ENCODE assay signal across 28 cellular contexts in the genomic region with DNA sequence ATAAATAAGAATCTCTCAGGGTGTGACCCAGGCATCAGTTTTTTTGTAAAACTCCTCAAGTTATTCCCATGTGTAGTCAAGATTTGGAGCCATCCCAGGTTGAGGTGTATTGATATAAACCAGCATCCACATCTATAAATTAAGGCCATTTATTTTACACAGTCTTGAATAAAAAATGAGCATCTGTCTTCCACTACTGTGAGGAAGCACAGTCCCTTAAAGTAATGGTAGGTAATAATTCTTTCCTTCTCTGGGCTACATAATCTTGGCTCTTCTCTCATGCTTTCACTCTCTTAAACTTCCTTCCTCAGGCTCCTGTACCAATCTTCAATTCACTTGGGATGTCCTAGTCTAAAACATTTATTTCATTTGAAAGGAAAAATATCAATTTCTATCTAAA.
"Had no signal": no experiment of that assay in that cellular context is flagged by ENCODE, and none has a peak within 500 bp of the region (broad histone marks: within the 10 kb centered on the region; RNA-seq: fewer than 3 reads in every experiment).

No MANE protein-coding gene starts in this region.

- H3K36me3 ChIP-seq: neural progenitor cell, pancreas, prostate gland, right lobe of liver, spleen, suprapubic skin, tibial artery, upper lobe of left lung, vagina had no signal

- H3K4me3 ChIP-seq: neural progenitor cell, pancreas, prostate gland, right lobe of liver, skin epidermis, smooth muscle cell, spleen, suprapubic skin, testis, tibial artery, upper lobe of left lung, vagina had no signal

- H3K4me1 ChIP-seq: neural progenitor cell, pancreas, prostate gland, right lobe of liver, spleen, testis, upper lobe of left lung, vagina had no signal

- H3K9ac ChIP-seq: neural progenitor cell had no signal

- ATAC-seq: naive thymus-derived CD4-positive, alpha-beta T cell; natural killer cell; pancreas; right cardiac atrium; right lobe of liver; stimulated activated memory B cell treated with anti-CD40 and anti-IgM and Interleukin-4, amounts not matched to agents 10 μg/mL and 1 μg/mL and 100 μg/mL, for 72 hours; stimulated activated naive CD8-positive, alpha-beta T cell treated with anti-CD3 and anti-CD28 coated beads, Interleukin-15, amount 100 ng/mL, for 72 hours; stimulated activated naive CD8-positive, alpha-beta T cell treated with anti-CD3 and anti-CD28 coated beads, Interleukin-15, Interleukin-2, amounts not matched to agents 100 U/mL and 50 U/mL, for 24 hours had no signal

- H3K9me3 ChIP-seq: pancreas, prostate gland, right lobe of liver, spleen, suprapubic skin, testis, tibial artery, upper lobe of left lung, vagina had no signal

- H3K27ac ChIP-seq: neural progenitor cell, pancreas, prostate gland, right lobe of liver, skin epidermis, spleen, suprapubic skin, testis, tibial artery, upper lobe of left lung, vagina had no signal

- H3K27me3 ChIP-seq: neural progenitor cell, pancreas, right lobe of liver, spleen, suprapubic skin, testis, tibial artery, upper lobe of left lung, vagina had no signal

- DNase-seq: naive thymus-derived CD4-positive, alpha-beta T cell; natural killer cell; nucleus accumbens; pancreas; right cardiac atrium; right lobe of liver; spleen; stimulated activated CD4-positive, alpha-beta T cell treated with anti-CD3 and anti-CD28 coated beads, Interleukin-12 subunit alpha, Interleukin-12 subunit beta, amount 100 ng/mL, for 4 hours; stimulated activated CD4-positive, alpha-beta T cell treated with anti-CD3 and anti-CD28 coated beads, Interleukin-1b, Interleukin-23, amount 100 ng/mL, for 48 hours; stimulated activated CD4-positive, alpha-beta T cell treated with anti-CD3 and anti-CD28 coated beads, Interleukin-4, amount 100 ng/mL, for 1 hour; stimulated activated CD4-positive, alpha-beta T cell treated with anti-CD3 and anti-CD28 coated beads, Interleukin-4, amount 100 ng/mL, for 4 hours; stimulated activated CD8-positive, alpha-beta memory T cell treated with anti-CD3 and anti-CD28 coated beads, Interleukin-4, amount 100 ng/mL, for 48 hours; stimulated activated naive CD4-positive, alpha-beta T cell; stimulated activated naive CD8-positive, alpha-beta T cell treated with anti-CD3 and anti-CD28 coated beads, Interleukin-15, amount 100 ng/mL, for 72 hours; stimulated activated naive CD8-positive, alpha-beta T cell treated with anti-CD3 and anti-CD28 coated beads, Interleukin-15, Interleukin-2, amounts not matched to agents 100 U/mL and 50 U/mL, for 24 hours; substantia nigra; testis; tibial artery; trophoblast cell; upper lobe of left lung had no signal

- H3K4me2 ChIP-seq: neural progenitor cell, smooth muscle cell had no signal

- FAIRE-seq: pancreas, urothelium cell line had no signal
